ENCODE assay signal across 23 cellular contexts in the genomic region with DNA sequence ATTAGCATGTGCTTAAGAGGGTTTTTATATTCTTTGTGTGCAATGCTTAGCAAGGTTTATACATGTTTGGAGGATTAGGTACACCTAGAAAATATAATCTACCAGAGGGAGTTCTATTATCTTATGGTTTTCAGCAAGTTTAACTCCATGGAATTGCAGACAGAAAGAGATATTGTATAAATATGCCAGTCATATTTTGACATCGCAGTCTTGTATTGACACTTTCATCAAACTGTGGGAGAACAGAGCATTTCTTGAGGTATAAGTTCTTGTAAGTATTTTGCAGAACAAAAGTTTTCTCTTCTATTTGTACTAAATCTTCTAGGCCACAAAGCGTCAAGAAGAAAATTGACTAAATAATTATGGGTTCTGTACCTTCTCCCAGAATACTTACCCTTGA.
A peak's percentile ranks its signal among the peaks of the same experiment; 100 is the strongest.
DNase-seq lines count a peak whose midpoint lies in the region; ATAC-seq and TF ChIP-seq lines count a peak whose summit lies in the region.
"Had no signal": no experiment of that assay in that cellular context is flagged by ENCODE, and none has a peak within 500 bp of the region (broad histone marks: within the 10 kb centered on the region; RNA-seq: fewer than 3 reads in every experiment).

No MANE protein-coding gene starts in this region.

- TF ChIP-seq CTCF in MCF 10A (IDR thresholded peaks at IDR 0.05; ENCODE audit: unreplicated experiment) = no peak
- TF ChIP-seq CTCF in mammary epithelial cell (conservative IDR thresholded peaks at IDR 0.05 in 1 of 2, IDR thresholded peaks at IDR 0.05 in 1 of 2; ENCODE audit: extremely low read depth in 1 of 2, insufficient read depth in 1 of 2, low read depth in 1 of 2, low read length in 2 of 2) = no peak
- TF ChIP-seq CTCF in RWPE2 (IDR thresholded peaks at IDR 0.05; ENCODE audit: poor library complexity, severe bottlenecking) = no peak
- no peak for TF ChIP-seq CTCF in mesothelial cell of epicardium (IDR thresholded peaks at IDR 0.05; ENCODE audit: unreplicated experiment)
- TF ChIP-seq CTCF in smooth muscle cell (IDR thresholded peaks at IDR 0.05; ENCODE audit: borderline replicate concordance, insufficient read depth, poor library complexity, severe bottlenecking) = no peak

- POLR2A ChIA-PET in MCF 10A (lab: Yijun Ruan, JAX) = no interaction called here

- dilution Hi-C loops in mammary epithelial cell (cut with HindIII; ENCODE audit: low sequenced_read_pairs) = loop anchor here (5.0 kb wide), 1 partner anchor 66 kb away; no protein-coding TSS in a partner anchor

- H4K20me1 ChIP-seq in mammary epithelial cell (ENCODE audit: insufficient read depth, low read length) (no peaks in the 10 kb centered on the region), smooth muscle cell (ENCODE audit: low read depth) (no peaks in the 10 kb centered on the region)
- H4K20me1 ChIP-seq: BLaER1 treated with 17β-estradiol and CSF1 and Interleukin-3, amounts not matched to agents 10 nM and 100 nM had no signal

- no peaks in the 10 kb centered on the region for H3K79me2 ChIP-seq in mammary epithelial cell (ENCODE audit: insufficient read depth, low read length)
- peaks cover 48% of the 10 kb centered on the region for H3K79me2 ChIP-seq in smooth muscle cell (ENCODE audit: low read depth)

- H3K4me3 ChIP-seq in mammary epithelial cell (replicated peaks in 1 of 3; ENCODE audit: insufficient read depth in 1 of 3, low read depth in 2 of 3, low read length in 3 of 3) = no peak overlapping the region
- H3K4me3 ChIP-seq in RWPE2 (ENCODE audit: severe bottlenecking) = no peak overlapping the region
- no peak overlapping the region for H3K4me3 ChIP-seq in smooth muscle cell
- H3K4me3 ChIP-seq: BLaER1 treated with 17β-estradiol and CSF1 and Interleukin-3, amounts not matched to agents 10 nM and 100 nM; GM12878 had no signal

- H3K9me3 Mint-ChIP-seq in MCF 10A (ENCODE audit: unreplicated experiment) (no peaks in the 10 kb centered on the region), mesothelial cell of epicardium (no peaks in the 10 kb centered on the region)

- H3K9ac ChIP-seq in mammary epithelial cell (ENCODE audit: insufficient read depth, low read length) (no peak overlapping the region), smooth muscle cell (ENCODE audit: low read depth) (no peak overlapping the region)
- H3K9ac ChIP-seq: BLaER1 treated with 17β-estradiol and CSF1 and Interleukin-3, amounts not matched to agents 10 nM and 100 nM had no signal

- CTCF ChIA-PET in MCF 10A (lab: Yijun Ruan, JAX) = no interaction called here
- CTCF ChIA-PET in mammary epithelial cell (lab: Charles Lee; ENCODE audit: low non-redundant PET) = no interaction called here

- H3K9me3 ChIP-seq in mammary epithelial cell (replicated peaks; ENCODE audit: insufficient read depth, low read length) (no peaks in the 10 kb centered on the region), RWPE2 (ENCODE audit: severe bottlenecking) (no peaks in the 10 kb centered on the region), smooth muscle cell (replicated peaks; ENCODE audit: low read depth) (no peaks in the 10 kb centered on the region)
- H3K9me3 ChIP-seq: BE2C; BLaER1 treated with 17β-estradiol and CSF1 and Interleukin-3, amounts not matched to agents 10 nM and 100 nM had no signal

- no TSS peak for BruUV-seq in MCF 10A (replicated peaks; lab: Mats Ljungman, UMichigan)
- no TSS peak for BruUV-seq in mammary epithelial cell (replicated peaks; lab: Mats Ljungman, UMichigan)

- ATAC-seq in RWPE2 (ENCODE audit: low read depth) (no peak), HG03095 (IDR thresholded peaks at IDR 0.05; ENCODE audit: unreplicated experiment) (no peak)
- ATAC-seq: GM12878 had no signal

- no peaks in the 10 kb centered on the region for H3K27me3 ChIP-seq in mammary epithelial cell (ENCODE audit: insufficient read depth, low read length)
- no peaks in the 10 kb centered on the region for H3K27me3 ChIP-seq in RWPE2 (ENCODE audit: insufficient read depth, poor library complexity, severe bottlenecking)
- H3K27me3 ChIP-seq in smooth muscle cell (ENCODE audit: low read depth) = no peaks in the 10 kb centered on the region
- H3K27me3 ChIP-seq: BE2C; BLaER1 treated with 17β-estradiol and CSF1 and Interleukin-3, amounts not matched to agents 10 nM and 100 nM had no signal

- intact Hi-C loops in MCF 10A (cut with micrococcal nuclease) = loop anchor here (10.0 kb wide), 1 partner anchor 766 kb away; no protein-coding TSS in a partner anchor
- intact Hi-C loops in mammary epithelial cell (cut with micrococcal nuclease) = loop anchor here (10.0 kb wide), 1 partner anchor 776 kb away; no protein-coding TSS in a partner anchor

- in situ Hi-C loops in mammary epithelial cell (cut with MboI; ENCODE audit: low sequenced_read_pairs in 2 of 2) = loop anchor here in 1 of 2 donors (10.0 kb wide), 1 partner anchor 406 kb away; the partner anchor contains the start of gene RBMS3

- no peaks in the 10 kb centered on the region for H3K36me3 ChIP-seq in mammary epithelial cell (ENCODE audit: insufficient read depth, low read length)
- no peaks in the 10 kb centered on the region for H3K36me3 ChIP-seq in RWPE2 (ENCODE audit: low read depth)
- H3K36me3 ChIP-seq in smooth muscle cell (ENCODE audit: low read depth) = no peaks in the 10 kb centered on the region
- H3K36me3 ChIP-seq: BE2C; BLaER1 treated with 17β-estradiol and CSF1 and Interleukin-3, amounts not matched to agents 10 nM and 100 nM had no signal

- H3K27me3 Mint-ChIP-seq in MCF 10A (ENCODE audit: insufficient read depth, unreplicated experiment) (no peaks in the 10 kb centered on the region), mesothelial cell of epicardium (ENCODE audit: low read depth) (no peaks in the 10 kb centered on the region)

- H3K4me2 ChIP-seq in mammary epithelial cell (ENCODE audit: insufficient read depth, low read depth, low read length) = no peak overlapping the region
- peak overlapping the region; percentile 52 for H3K4me2 ChIP-seq in smooth muscle cell
- H3K4me2 ChIP-seq: BLaER1 treated with 17β-estradiol and CSF1 and Interleukin-3, amounts not matched to agents 10 nM and 100 nM had no signal

- H3K27ac Mint-ChIP-seq in MCF 10A (ENCODE audit: low read depth, unreplicated experiment) = peak overlapping the region; percentile 91
- H3K27ac Mint-ChIP-seq in mesothelial cell of epicardium = peak overlapping the region; percentile 68
- H3K27ac Mint-ChIP-seq: CD14-positive monocyte; CD4-positive, alpha-beta T cell had no signal

- peaks cover 26% of the 10 kb centered on the region for H3K4me1 ChIP-seq in mammary epithelial cell (ENCODE audit: insufficient read depth, low read length)
- peaks cover 33% of the 10 kb centered on the region for H3K4me1 ChIP-seq in RWPE2 (ENCODE audit: insufficient read depth, poor library complexity, severe bottlenecking)
- H3K4me1 ChIP-seq in smooth muscle cell (ENCODE audit: low read depth) = peaks cover 48% of the 10 kb centered on the region

- 88% methylated on average over 1 of the region's 2 CpGs for WGBS in mammary epithelial cell (ENCODE audit: low coverage, missing lambda C conversion rate)
- WGBS in smooth muscle cell (ENCODE audit: low lambda C conversion rate) = 90% methylated on average over 2 of the region's 2 CpGs

- H3K36me3 Mint-ChIP-seq in MCF 10A (ENCODE audit: insufficient read depth, unreplicated experiment) (no peaks in the 10 kb centered on the region), mesothelial cell of epicardium (no peaks in the 10 kb centered on the region)
- H3K36me3 Mint-ChIP-seq: CD14-positive monocyte; CD8-positive, alpha-beta memory T cell had no signal

- H3F3A ChIP-seq in smooth muscle cell (ENCODE audit: low read depth) = peaks cover 24% of the 10 kb centered on the region

- DNase-seq in MCF 10A (ENCODE audit: unreplicated experiment) (no peak), mammary epithelial cell (no peak), RWPE2 (ENCODE audit: low spot score) (no peak), mesothelial cell of epicardium (ENCODE audit: low spot score in 2 of 2, unreplicated experiment in 2 of 2) (no peak), smooth muscle cell (lab: John Stamatoyannopoulos, UW; ENCODE audit: unreplicated experiment) (no peak), cerebellar cortex (ENCODE audit: low spot score) (no peak), NCI-H2029 (lab: John Stamatoyannopoulos, UW) (no peak)
- DNase-seq: ACHN; AML-193; BE2C; CD4-positive, alpha-beta T cell; CD8-positive, alpha-beta memory T cell; DMS 273 treated with DMSO at 0.1 percent for 48 hours; DMS79; EL; GDM1; H7; HCEC 1CT had no signal

- H3K4me1 Mint-ChIP-seq in MCF 10A (ENCODE audit: insufficient read depth, unreplicated experiment) (peaks cover 26% of the 10 kb centered on the region), mesothelial cell of epicardium (peaks cover 74% of the 10 kb centered on the region)
- H3K4me1 Mint-ChIP-seq: CD8-positive, alpha-beta memory T cell had no signal

- no peak overlapping the region for H2AFZ ChIP-seq in mammary epithelial cell (ENCODE audit: low read depth, low read length)
- no peak overlapping the region for H2AFZ ChIP-seq in smooth muscle cell (ENCODE audit: low read depth)

- H3K27ac ChIP-seq in mammary epithelial cell (ENCODE audit: insufficient read depth, low read depth, low read length) = no peak overlapping the region
- peak overlapping the region; percentile 12 for H3K27ac ChIP-seq in RWPE2 (ENCODE audit: poor library complexity, severe bottlenecking)
- H3K27ac ChIP-seq in smooth muscle cell (ENCODE audit: low read depth) = peak overlapping the region; percentile 36
- H3K27ac ChIP-seq: 22Rv1; BLaER1 treated with 17β-estradiol and CSF1 and Interleukin-3, amounts not matched to agents 10 nM and 100 nM had no signal

- no peak overlapping the region for H3K4me3 Mint-ChIP-seq in MCF 10A (ENCODE audit: unreplicated experiment)
- no peak overlapping the region for H3K4me3 Mint-ChIP-seq in mesothelial cell of epicardium
- H3K4me3 Mint-ChIP-seq: CD14-positive monocyte; CD4-positive, alpha-beta T cell; CD8-positive, alpha-beta memory T cell had no signal
